Comparison of ENCODE assay signal across 8 cellular contexts in genomic region chr10:21516270-21517131, GRCh38. TPM values are rescaled to one million over a fixed set of nuclear protein-coding genes. Genes with fewer than 3 reads are reported as not detected.
DNase-seq lines count a peak whose midpoint lies in the region; ATAC-seq, FAIRE-seq and TF ChIP-seq lines count a peak whose summit lies in the region.

No MANE protein-coding gene starts in this region.

- H3K4me3 ChIP-seq in right cardiac atrium (ENCODE audit: low read length): peak overlapping the region; percentile 89

- intact Hi-C loops in right cardiac atrium (cut with DNase I): no loop called here

- H3K27me3 Mint-ChIP-seq in progenitor cell of endocrine pancreas: no peaks in the 10 kb centered on the region

- peak overlapping the region; percentile 84 for H3K4me3 Mint-ChIP-seq in progenitor cell of endocrine pancreas (ENCODE audit: low read depth)

- TF ChIP-seq CTCF in progenitor cell of endocrine pancreas (IDR thresholded peaks at IDR 0.05; ENCODE audit: unreplicated experiment): no peak

- H3K4me1 ChIP-seq in right cardiac atrium (ENCODE audit: control insufficient read depth, insufficient read depth, low read length): peaks cover 2% of the 10 kb centered on the region

- peaks cover 74% of the 10 kb centered on the region for H3K4me1 Mint-ChIP-seq in progenitor cell of endocrine pancreas (ENCODE audit: low read depth)

- H3K9me3 Mint-ChIP-seq in progenitor cell of endocrine pancreas (ENCODE audit: low read depth): no peaks in the 10 kb centered on the region

- no peaks in the 10 kb centered on the region for H3K9me3 ChIP-seq in right cardiac atrium (ENCODE audit: control insufficient read depth, low read length)

- H3K27ac Mint-ChIP-seq in progenitor cell of endocrine pancreas: peak overlapping the region; percentile 95

- peak; percentile 38 for ATAC-seq in GM18861 (IDR thresholded peaks at IDR 0.05; ENCODE audit: unreplicated experiment)
- peak; percentile 54 for ATAC-seq in HG03064 (IDR thresholded peaks at IDR 0.05; ENCODE audit: low read depth, unreplicated experiment)
- ATAC-seq in right cardiac atrium: peak; percentile 47 to 68

- no peak for FAIRE-seq in GM19239 (lab: Jason Lieb, UNC)

- peak overlapping the region; percentile 84 for H3K27ac ChIP-seq in right cardiac atrium (ENCODE audit: low read length)

- DNase-seq in AG08396 (ENCODE audit: low spot score) (peak; percentile 75), RKO (ENCODE audit: low spot score) (peak; percentile 79), anterior cingulate cortex (lab: John Stamatoyannopoulos, UW) (peak in 44 of 58 donors; percentile 38 to 84 (median 64)), right cardiac atrium (peak; percentile 66 to 89 (median 88)), progenitor cell of endocrine pancreas (ENCODE audit: low spot score, unreplicated experiment) (no peak), GM19239 (ENCODE audit: insufficient read length, low spot score) (no peak)

- H3K27me3 ChIP-seq in right cardiac atrium (ENCODE audit: control insufficient read depth, insufficient read depth): no peaks in the 10 kb centered on the region

- under 1% methylated on average over 85 of the region's 85 CpGs for WGBS in right cardiac atrium

- H3K36me3 Mint-ChIP-seq in progenitor cell of endocrine pancreas (ENCODE audit: insufficient read depth): no peaks in the 10 kb centered on the region

RNA-seq across cellular contexts. Expression of gene SKIDA1, which starts 9.0 kb away (rescaled TPM):
- total RNA-seq in right cardiac atrium (1 to 10 TPM; 2.1 to 6.3 (median 4.6) TPM), progenitor cell of endocrine pancreas (13.6 and 15.3 TPM in 2 replicates)
- 0.88 TPM for polyA plus RNA-seq in right cardiac atrium

RNA-seq across cellular contexts. Expression of gene MLLT10, which starts 17.5 kb away (rescaled TPM):
- 10 to 100 TPM; 26.6 to 36.1 (median 29.8) TPM for total RNA-seq in right cardiac atrium
- 14.1 TPM for polyA plus RNA-seq in right cardiac atrium
- total RNA-seq in progenitor cell of endocrine pancreas: 55.7 and 65.6 TPM in 2 replicates

Comparison
In these comparisons a context has a peak if more than half of its experiments do, and no peak if none do; other contexts are left out.
1. DNase-seq: peak in AG08396 (single experiment), RKO (single experiment), anterior cingulate cortex (44 of 58) and right cardiac atrium (3 of 3); none in progenitor cell of endocrine pancreas (single experiment) and GM19239 (single experiment).
2. Peak in every context shown above with its lines, with median percentiles within 50 percentile points of each other: ATAC-seq.